Comparison of ENCODE assay signal across 15 cellular contexts in genomic region chr14:53103941-53104340, GRCh38. TPM values are rescaled to one million over a fixed set of nuclear protein-coding genes. Genes with fewer than 3 reads are reported as not detected.
A peak's percentile ranks its signal among the peaks of the same experiment; 100 is the strongest.
DNase-seq lines count a peak whose midpoint lies in the region; ATAC-seq and TF ChIP-seq lines count a peak whose summit lies in the region.
"Had no signal": no experiment of that assay in that cellular context is flagged by ENCODE, and none has a peak within 500 bp of the region (broad histone marks: within the 10 kb centered on the region; RNA-seq: fewer than 3 reads in every experiment).

No MANE protein-coding gene starts in this region.

- H3K4me1 ChIP-seq in mammary epithelial cell (ENCODE audit: insufficient read depth, low read length): no peaks in the 10 kb centered on the region
- no peaks in the 10 kb centered on the region for H3K4me1 ChIP-seq in breast epithelium

- H3K36me3 ChIP-seq in mammary epithelial cell (ENCODE audit: insufficient read depth, low read length) (no peaks in the 10 kb centered on the region), breast epithelium (peaks cover 4% of the 10 kb centered on the region)
- H3K36me3 ChIP-seq: BE2C had no signal

- H3K27me3 ChIP-seq in mammary epithelial cell (ENCODE audit: insufficient read depth, low read length) (no peaks in the 10 kb centered on the region), breast epithelium (no peaks in the 10 kb centered on the region)
- H3K27me3 ChIP-seq: BE2C had no signal

- H3K79me2 ChIP-seq in mammary epithelial cell (ENCODE audit: insufficient read depth, low read length): peaks cover 2% of the 10 kb centered on the region

- DNase-seq in mammary epithelial cell (peak; percentile 2), breast epithelium (ENCODE audit: low spot score in 2 of 2) (no peak), M059J (ENCODE audit: low read depth) (peak; percentile 25), T-helper 17 cell (no peak), HuH-7.5 (ENCODE audit: low spot score) (no peak), NCI-H2196 treated with DMSO at 0.1 percent for 48 hours (lab: John Stamatoyannopoulos, UW; ENCODE audit: unreplicated experiment) (no peak)
- DNase-seq: BE2C; C1 segment of cervical spinal cord; CD4-positive, CD25-positive, alpha-beta regulatory T cell; CD8-positive, alpha-beta memory T cell; COR-L47; GOT3; H9 had no signal

- no peak for TF ChIP-seq POLR2A in breast epithelium (IDR thresholded peaks at IDR 0.05)

- no peak overlapping the region for H2AFZ ChIP-seq in mammary epithelial cell (ENCODE audit: low read depth, low read length)

- H3K9me3 ChIP-seq in mammary epithelial cell (replicated peaks; ENCODE audit: insufficient read depth, low read length): peaks cover 2% of the 10 kb centered on the region
- peaks cover 0 to 20% of the 10 kb centered on the region in 2 donors for H3K9me3 ChIP-seq in breast epithelium
- no peaks in the 10 kb centered on the region for H3K9me3 ChIP-seq in T-helper 17 cell (ENCODE audit: control insufficient read depth, low read length, poor library complexity, severe bottlenecking)
- H3K9me3 ChIP-seq: BE2C had no signal

- H3K4me3 Mint-ChIP-seq in T-helper 17 cell: no peak overlapping the region
- H3K4me3 Mint-ChIP-seq: CD4-positive, CD25-positive, alpha-beta regulatory T cell; CD8-positive, alpha-beta memory T cell; H9; IgD-negative memory B cell had no signal

- H3K27me3 Mint-ChIP-seq in T-helper 17 cell: no peaks in the 10 kb centered on the region
- H3K27me3 Mint-ChIP-seq: CD4-positive, CD25-positive, alpha-beta regulatory T cell; CD8-positive, alpha-beta memory T cell had no signal

- TF ChIP-seq CTCF in mammary epithelial cell (conservative IDR thresholded peaks at IDR 0.05 in 1 of 2, IDR thresholded peaks at IDR 0.05 in 1 of 2; ENCODE audit: extremely low read depth in 1 of 2, insufficient read depth in 1 of 2, low read depth in 1 of 2, low read length in 2 of 2) (no peak), breast epithelium (IDR thresholded peaks at IDR 0.05) (no peak)

- H3K27ac ChIP-seq in mammary epithelial cell (ENCODE audit: insufficient read depth, low read depth, low read length): no peak overlapping the region
- H3K27ac ChIP-seq in breast epithelium: no peak overlapping the region

- H3K36me3 Mint-ChIP-seq in T-helper 17 cell (ENCODE audit: low read depth): peaks cover 3% of the 10 kb centered on the region
- H3K36me3 Mint-ChIP-seq: IgD-negative memory B cell had no signal

- no peaks in the 10 kb centered on the region for H4K20me1 ChIP-seq in mammary epithelial cell (ENCODE audit: insufficient read depth, low read length)

- 100% methylated on average over 2 of the region's 2 CpGs for WGBS in mammary epithelial cell (ENCODE audit: low coverage, missing lambda C conversion rate)

- in situ Hi-C loops in mammary epithelial cell (cut with MboI; ENCODE audit: low sequenced_read_pairs in 2 of 2): no loop called here

- peak overlapping the region; percentile 4 for H3K27ac Mint-ChIP-seq in T-helper 17 cell
- H3K27ac Mint-ChIP-seq: CD4-positive, CD25-positive, alpha-beta regulatory T cell; IgD-negative memory B cell had no signal

- H3K4me2 ChIP-seq in mammary epithelial cell (ENCODE audit: insufficient read depth, low read depth, low read length): no peak overlapping the region

- intact Hi-C loops in mammary epithelial cell (cut with micrococcal nuclease): no loop called here
- intact Hi-C loops in breast epithelium (cut with DNase I; ENCODE audit: low total_unique reads): no loop called here

- H3K9ac ChIP-seq in mammary epithelial cell (ENCODE audit: insufficient read depth, low read length): no peak overlapping the region

- H3K4me3 ChIP-seq in mammary epithelial cell (replicated peaks in 1 of 3; ENCODE audit: insufficient read depth in 1 of 3, low read depth in 2 of 3, low read length in 3 of 3): no peak overlapping the region
- H3K4me3 ChIP-seq in breast epithelium: no peak overlapping the region

- dilution Hi-C loops in mammary epithelial cell (cut with HindIII; ENCODE audit: low sequenced_read_pairs): no loop called here

- ATAC-seq in T-helper 17 cell (no peak), HG02759 (IDR thresholded peaks at IDR 0.05; ENCODE audit: unreplicated experiment) (no peak)

- H3K4me1 Mint-ChIP-seq in T-helper 17 cell: peaks cover 8% of the 10 kb centered on the region

- BruUV-seq in mammary epithelial cell (replicated peaks; lab: Mats Ljungman, UMichigan): no TSS peak

- CTCF ChIA-PET in mammary epithelial cell (lab: Charles Lee; ENCODE audit: low non-redundant PET): no interaction called here

RNA-seq across cellular contexts. Expression of gene DDHD1, which starts 49.2 kb away (rescaled TPM):
- total RNA-seq in mammary epithelial cell (10 to 100 TPM; 18.0 to 27.3 TPM), breast epithelium (10 to 100 TPM; 25.2 to 32.9 (median 26.7) TPM), T-helper 17 cell (10 to 100 TPM; 77.1 to 80.4 TPM)
- 4.3 TPM for polyA plus RNA-seq in mammary epithelial cell
- polyA minus RNA-seq in mammary epithelial cell: 6.6 TPM
- 5.0 and 6.7 TPM in 2 replicates for total RNA-seq in M059J (2014; rRNA removed; shearing (Covaris generic))

Comparison
In these comparisons a context has a peak if more than half of its experiments do, and no peak if none do; other contexts are left out.
1. DNase-seq: peak in mammary epithelial cell (single experiment) and M059J (single experiment); none in breast epithelium (0 of 2), T-helper 17 cell (0 of 3), HuH-7.5 (single experiment) and NCI-H2196 treated with DMSO at 0.1 percent for 48 hours (single experiment).